ENCODE assay signal across 13 cellular contexts in genomic region chr2:44939074-44940052, GRCh38. TPM values are rescaled to one million over a fixed set of nuclear protein-coding genes. Genes with fewer than 3 reads are reported as not detected.
DNase-seq lines count a peak whose midpoint lies in the region; ATAC-seq, FAIRE-seq and TF ChIP-seq lines count a peak whose summit lies in the region.
"Had no signal": no experiment of that assay in that cellular context is flagged by ENCODE, and none has a peak within 500 bp of the region (broad histone marks: within the 10 kb centered on the region; RNA-seq: fewer than 3 reads in every experiment).

No MANE protein-coding gene starts in this region.

- H3K79me2 ChIP-seq in astrocyte (ENCODE audit: insufficient read depth, low read length): peaks cover 14% of the 10 kb centered on the region

- ATAC-seq in heart left ventricle (no peak), left cardiac atrium (no peak), upper lobe of left lung (ENCODE audit: low FRiP score in 2 of 2) (no peak), HG02763 (IDR thresholded peaks at IDR 0.05; ENCODE audit: unreplicated experiment) (no peak), aorta (ENCODE audit: low FRiP score) (no peak)

- H3K9me3 Mint-ChIP-seq in astrocyte (ENCODE audit: unreplicated experiment): peaks cover 8% of the 10 kb centered on the region

- H3K4me1 ChIP-seq in heart left ventricle (peaks cover 2 to 67% (median 38%) of the 10 kb centered on the region in 12 donors), astrocyte (ENCODE audit: insufficient read depth, low read length) (peaks cover 8% of the 10 kb centered on the region), mesenchymal stem cell (ENCODE audit: control insufficient read depth, insufficient read depth, low read depth, low read length) (peaks cover 45% of the 10 kb centered on the region), upper lobe of left lung (peaks cover 52 to 80% (median 61%) of the 10 kb centered on the region in 4 donors), aorta (ENCODE audit: control insufficient read depth in 1 of 2, insufficient read depth in 2 of 2, low read length in 2 of 2) (no peaks in the 10 kb centered on the region)

- no peak overlapping the region for H3K18ac ChIP-seq in mesenchymal stem cell (ENCODE audit: low read depth in 1 of 2, low read length in 2 of 2)

- H3K27me3 ChIP-seq in heart left ventricle (peaks cover 77 to 100% (median 96%) of the 10 kb centered on the region in 9 donors), astrocyte (ENCODE audit: insufficient read depth, low read length) (peaks cover 85% of the 10 kb centered on the region), mesenchymal stem cell (ENCODE audit: control insufficient read depth in 1 of 2, insufficient read depth in 1 of 2, low read length in 2 of 2) (peaks cover 93 to 94% of the 10 kb centered on the region in 2 experiments), upper lobe of left lung (peaks cover 0 to 98% (median 60%) of the 10 kb centered on the region in 4 donors), aorta (ENCODE audit: control insufficient read depth in 1 of 2, insufficient read depth in 2 of 2, low read length in 1 of 2) (no peaks in the 10 kb centered on the region)

- H3K27ac Mint-ChIP-seq in astrocyte (ENCODE audit: unreplicated experiment): peak overlapping the region; percentile 58

- H3K4me2 ChIP-seq in astrocyte (ENCODE audit: low read length) (peak overlapping the region; percentile 70), mesenchymal stem cell (ENCODE audit: low read length, poor library complexity, severe bottlenecking) (peak overlapping the region; percentile 62)

- H3K27me3 Mint-ChIP-seq in astrocyte (ENCODE audit: low read depth, unreplicated experiment): peaks cover 78% of the 10 kb centered on the region

- H2BK5ac ChIP-seq in mesenchymal stem cell (ENCODE audit: low read depth, low read length, poor library complexity, severe bottlenecking): no peak overlapping the region

- H3K23ac ChIP-seq in mesenchymal stem cell (ENCODE audit: low read length in 2 of 2): no peak overlapping the region

- no peak overlapping the region for H2AFZ ChIP-seq in astrocyte (ENCODE audit: low read depth, low read length)
- no peak overlapping the region for H2AFZ ChIP-seq in mesenchymal stem cell (ENCODE audit: low read depth, low read length)

- no peak overlapping the region for H2BK12ac ChIP-seq in mesenchymal stem cell (ENCODE audit: low read length in 2 of 2)

- TF ChIP-seq CTCF in heart left ventricle (IDR thresholded peaks at IDR 0.05) (no peak), astrocyte (IDR thresholded peaks at IDR 0.05; ENCODE audit: insufficient read depth, low read depth, low read length) (no peak), upper lobe of left lung (IDR thresholded peaks at IDR 0.05) (no peak)

- no peak for FAIRE-seq in astrocyte (lab: Jason Lieb, UNC)
- FAIRE-seq: GM12892 had no signal

- no peaks in the 10 kb centered on the region for H3K4me1 Mint-ChIP-seq in astrocyte (ENCODE audit: low read depth, unreplicated experiment)

- H3K9ac ChIP-seq in astrocyte (ENCODE audit: low read length) (peak overlapping the region; percentile 31), mesenchymal stem cell (ENCODE audit: low read length) (no peak overlapping the region)

- no peak overlapping the region for H3K14ac ChIP-seq in mesenchymal stem cell (ENCODE audit: low read length in 2 of 2)

- no peak overlapping the region for H2BK15ac ChIP-seq in mesenchymal stem cell (ENCODE audit: low read depth, poor library complexity, severe bottlenecking)

- intact Hi-C loops in heart left ventricle (cut with DNase I) (no loop called here), left cardiac atrium (cut with DNase I) (no loop called here), aorta (cut with DNase I) (no loop called here)

- H3K36me3 ChIP-seq in heart left ventricle: no peaks in the 10 kb centered on the region
- H3K36me3 ChIP-seq in astrocyte (ENCODE audit: insufficient read depth, low read length): no peaks in the 10 kb centered on the region
- H3K36me3 ChIP-seq in mesenchymal stem cell (ENCODE audit: control insufficient read depth in 1 of 2, insufficient read depth in 2 of 2, low read depth in 1 of 2, low read length in 2 of 2): no peaks in the 10 kb centered on the region
- no peaks in the 10 kb centered on the region for H3K36me3 ChIP-seq in upper lobe of left lung
- H3K36me3 ChIP-seq in aorta (ENCODE audit: control insufficient read depth in 1 of 2, insufficient read depth in 2 of 2, low read length in 1 of 2): no peaks in the 10 kb centered on the region

- TF ChIP-seq POLR2A in heart left ventricle (IDR thresholded peaks at IDR 0.05) (no peak), upper lobe of left lung (IDR thresholded peaks at IDR 0.05) (no peak)

- DNase-seq in heart left ventricle: no peak
- DNase-seq in left cardiac atrium: no peak
- DNase-seq in astrocyte (ENCODE audit: low read depth): no peak
- no peak for DNase-seq in mesenchymal stem cell
- DNase-seq in upper lobe of left lung: peak in 1 of 2 donors; percentile 81
- no peak for DNase-seq in kidney tubule cell (ENCODE audit: low spot score)
- DNase-seq in aorta: no peak
- DNase-seq: hippocampal formation, NCI-H1930 had no signal

- H3K27ac ChIP-seq in heart left ventricle (no peak overlapping the region), astrocyte (ENCODE audit: low read depth, low read length) (no peak overlapping the region), mesenchymal stem cell (ENCODE audit: low read length, poor library complexity, severe bottlenecking) (no peak overlapping the region), upper lobe of left lung (no peak overlapping the region), aorta (ENCODE audit: low read depth in 1 of 2, low read length in 2 of 2) (no peak overlapping the region)
- H3K27ac ChIP-seq: C4-2B had no signal

- H4K20me1 ChIP-seq in astrocyte (ENCODE audit: insufficient read depth, low read length): peaks cover 18% of the 10 kb centered on the region

- H2AK5ac ChIP-seq in mesenchymal stem cell (ENCODE audit: low read length, severe bottlenecking): no peak overlapping the region

- H3K4me3 Mint-ChIP-seq in astrocyte (ENCODE audit: unreplicated experiment): no peak overlapping the region

- no peak overlapping the region for H4K8ac ChIP-seq in mesenchymal stem cell (ENCODE audit: low read length)

- H3K79me1 ChIP-seq in mesenchymal stem cell (replicated peaks; ENCODE audit: low read length, poor library complexity, severe bottlenecking): no peaks in the 10 kb centered on the region

- no peak overlapping the region for H2BK120ac ChIP-seq in mesenchymal stem cell (ENCODE audit: low read depth, low read length)

- TF ChIP-seq EP300 in upper lobe of left lung (IDR thresholded peaks at IDR 0.05): no peak

- H3K9me3 ChIP-seq in heart left ventricle (no peaks in the 10 kb centered on the region), astrocyte (ENCODE audit: insufficient read depth, low read depth, low read length) (no peaks in the 10 kb centered on the region), mesenchymal stem cell (ENCODE audit: control insufficient read depth, low read length) (no peaks in the 10 kb centered on the region), upper lobe of left lung (no peaks in the 10 kb centered on the region), aorta (ENCODE audit: control insufficient read depth, low read length) (no peaks in the 10 kb centered on the region)

- H3K4ac ChIP-seq in mesenchymal stem cell (ENCODE audit: low read depth in 1 of 2, low read length in 2 of 2): no peak overlapping the region

- H4K91ac ChIP-seq in mesenchymal stem cell (ENCODE audit: low read length): no peak overlapping the region

- no peaks in the 10 kb centered on the region for H3K36me3 Mint-ChIP-seq in astrocyte (ENCODE audit: low read depth, unreplicated experiment)

- 7 to 21% (median 10%) methylated on average over 26 to 46 of the region's 46 CpGs for whole genome bisulfite sequencing in heart left ventricle, 4 donors
- 1% methylated on average over 38 of the region's 46 CpGs for WGBS in mesenchymal stem cell
- WGBS in upper lobe of left lung, 2 donors: 8% methylated on average over 17 to 39 of the region's 46 CpGs
- 31 to 36% methylated on average over 43 to 46 of the region's 46 CpGs for WGBS in aorta, 2 donors

- H3K4me3 ChIP-seq in heart left ventricle: peak overlapping the region; percentile 2 to 43 (median 30)
- H3K4me3 ChIP-seq in astrocyte (ENCODE audit: insufficient read depth, low read depth, low read length): peak overlapping the region; percentile 39
- H3K4me3 ChIP-seq in mesenchymal stem cell (ENCODE audit: insufficient read depth in 1 of 2, low read depth in 1 of 2, low read length in 2 of 2): no peak overlapping the region
- H3K4me3 ChIP-seq in upper lobe of left lung: peak overlapping the region in 3 of 4 donors; percentile 26 to 40 (median 37)
- peak overlapping the region in 1 of 2 donors; percentile 8 for H3K4me3 ChIP-seq in aorta (ENCODE audit: low read length in 2 of 2)

RNA-seq across cellular contexts. Expression of gene SIX3, which starts 2.1 kb away (rescaled TPM):
- not detected for total RNA-seq in heart left ventricle
- polyA plus RNA-seq in heart left ventricle: not detected
- not detected for total RNA-seq in left cardiac atrium
- total RNA-seq in astrocyte: 0.48 and 1.7 TPM in 2 replicates
- not detected for polyA plus RNA-seq in mesenchymal stem cell (2013, experiment 1 of 2)
- polyA plus RNA-seq in mesenchymal stem cell (2013, experiment 2 of 2): not detected
- not detected for total RNA-seq in upper lobe of left lung
- total RNA-seq in aorta: not detected
- polyA plus RNA-seq in aorta: not detected
- total RNA-seq: SK-MEL-5 had no signal

Comparison
In these comparisons a context has a peak if more than half of its experiments do, and no peak if none do; other contexts are left out.
1. H3K4me3 ChIP-seq: peak in heart left ventricle (12 of 12), astrocyte (single experiment) and upper lobe of left lung (3 of 4); none in mesenchymal stem cell (0 of 2).